In genomic region chr1:227999056-227999930, GRCh38 we compare ENCODE assay signal across 9 cellular contexts. TPM values are rescaled to one million over a fixed set of nuclear protein-coding genes. Genes with fewer than 3 reads are reported as not detected.
A peak's percentile ranks its signal among the peaks of the same experiment; 100 is the strongest.
DNase-seq lines count a peak whose midpoint lies in the region; ATAC-seq and TF ChIP-seq lines count a peak whose summit lies in the region.
"Had no signal": no experiment of that assay in that cellular context is flagged by ENCODE, and none has a peak within 500 bp of the region (broad histone marks: within the 10 kb centered on the region; RNA-seq: fewer than 3 reads in every experiment).

No MANE protein-coding gene starts in this region.

- no peak overlapping the region for H3K27ac Mint-ChIP-seq in neural progenitor cell
- H3K27ac Mint-ChIP-seq: activated naive CD4-positive, alpha-beta T cell treated with anti-CD3 and anti-CD28 coated beads, Interleukin-2, amount 50 U/mL, for 24 hours had no signal

- H3F3A ChIP-seq in neural progenitor cell (ENCODE audit: low read depth) = no peaks in the 10 kb centered on the region

- H3K36me3 Mint-ChIP-seq in neural progenitor cell = peaks cover 6% of the 10 kb centered on the region
- H3K36me3 Mint-ChIP-seq: activated naive CD4-positive, alpha-beta T cell treated with anti-CD3 and anti-CD28 coated beads, Interleukin-2, amount 50 U/mL, for 24 hours had no signal

- H3K27me3 Mint-ChIP-seq in neural progenitor cell (ENCODE audit: insufficient read depth, low read depth) = peaks cover 10% of the 10 kb centered on the region

- WGBS in testis, 2 donors = 48 to 49% methylated on average over 5 to 7 of the region's 7 CpGs

- no peak for TF ChIP-seq POLR2A in testis (IDR thresholded peaks at IDR 0.05)

- H2AFZ ChIP-seq in neural progenitor cell (replicated peaks) = no peak overlapping the region

- peaks cover 20% of the 10 kb centered on the region for H3K4me1 Mint-ChIP-seq in neural progenitor cell
- H3K4me1 Mint-ChIP-seq: activated naive CD4-positive, alpha-beta T cell treated with anti-CD3 and anti-CD28 coated beads, Interleukin-2, amount 50 U/mL, for 24 hours had no signal

- TF ChIP-seq CTCF in neural progenitor cell (IDR thresholded peaks at IDR 0.05) (peak; percentile 86), testis (IDR thresholded peaks at IDR 0.05) (peak; percentile 52 to 56 (median 56))

- H3K36me3 ChIP-seq in neural progenitor cell (no peaks in the 10 kb centered on the region), testis (ENCODE audit: low read depth, missing control alignments) (no peaks in the 10 kb centered on the region)

- peaks cover 24% of the 10 kb centered on the region for H3K9me3 Mint-ChIP-seq in neural progenitor cell

- H3K9ac ChIP-seq in neural progenitor cell = no peak overlapping the region

- H3K9me3 ChIP-seq in neural progenitor cell (ENCODE audit: low read depth) (no peaks in the 10 kb centered on the region), testis (no peaks in the 10 kb centered on the region)

- H3K79me2 ChIP-seq in neural progenitor cell (ENCODE audit: low read depth) = no peaks in the 10 kb centered on the region

- H3K4me3 Mint-ChIP-seq in neural progenitor cell = no peak overlapping the region
- H3K4me3 Mint-ChIP-seq: activated naive CD4-positive, alpha-beta T cell treated with anti-CD3 and anti-CD28 coated beads, Interleukin-2, amount 50 U/mL, for 24 hours had no signal

- H3K4me2 ChIP-seq in neural progenitor cell = no peak overlapping the region

- H3K27me3 ChIP-seq in neural progenitor cell (peaks cover 97% of the 10 kb centered on the region), testis (no peaks in the 10 kb centered on the region)

- H3K4me1 ChIP-seq in neural progenitor cell (no peaks in the 10 kb centered on the region), testis (no peaks in the 10 kb centered on the region)

- H4K20me1 ChIP-seq in neural progenitor cell (ENCODE audit: low read depth) = peaks cover 8% of the 10 kb centered on the region

- H3K27ac ChIP-seq in neural progenitor cell = no peak overlapping the region
- no peak overlapping the region for H3K27ac ChIP-seq in testis

- intact Hi-C loops in testis (cut with DNase I; ENCODE audit: low total_unique reads) = no loop called here

- peak; percentile 79 for ATAC-seq in GM19467 (IDR thresholded peaks at IDR 0.05; ENCODE audit: unreplicated experiment)

- in situ Hi-C loops in Caki2 (cut with HindIII; ENCODE audit: low pct_unique_long_range_greater_than_20kb, low sequenced_read_pairs) = no loop called here

- DNase-seq in Caki2 (ENCODE audit: low read depth) (peak; percentile 39), HS-5 (ENCODE audit: low read depth) (peak; percentile 20), OCI-M1 (lab: John Stamatoyannopoulos, UW) (peak; percentile 82), activated T-cell treated with anti-CD3 and anti-CD28 coated beads for 4 hours (peak; percentile 49), fibroblast of peridontal ligament (ENCODE audit: extremely low read depth) (peak; percentile 46), neural progenitor cell (ENCODE audit: low spot score) (peak; percentile 87), testis (peak; percentile 77)

- H3K4me3 ChIP-seq in neural progenitor cell (no peak overlapping the region), testis (no peak overlapping the region)

RNA-seq across cellular contexts. Expression of gene WNT3A, which starts 7.5 kb away (rescaled TPM):
- 0.49 TPM in 1 of 2 replicates, not detected in the other for total RNA-seq in Caki2 (2014; rRNA removed; shearing (Covaris generic); ENCODE audit: low replicate concordance)
- 0.12 TPM in 1 of 2 replicates, not detected in the other for total RNA-seq in neural progenitor cell (ENCODE audit: low replicate concordance)
- under 1 TPM; 0.08 to 0.19 TPM for total RNA-seq in testis
- 0.13 TPM for polyA plus RNA-seq in testis (ENCODE audit: insufficient read depth, low read depth, low replicate concordance)

RNA-seq across cellular contexts. Expression of gene WNT9A, which starts 51.6 kb away (rescaled TPM):
- total RNA-seq in Caki2 (2014; rRNA removed; shearing (Covaris generic); ENCODE audit: low replicate concordance) = 1.1 and 2.7 TPM in 2 replicates
- total RNA-seq in neural progenitor cell (ENCODE audit: low replicate concordance) (1.4 and 2.7 TPM in 2 replicates), testis (1 to 10 TPM; 3.5 to 4.3 TPM)
- 3.1 TPM for polyA plus RNA-seq in testis (ENCODE audit: insufficient read depth, low read depth, low replicate concordance)

Comparison
In these comparisons a context has a peak if more than half of its experiments do, and no peak if none do; other contexts are left out.
1. DNase-seq: peak in every context shown above with its lines; median percentile 87 in neural progenitor cell; 82 in OCI-M1; 77 in testis; 49 in activated T-cell treated with anti-CD3 and anti-CD28 coated beads for 4 hours; 46 in fibroblast of peridontal ligament; 39 in Caki2; 20 in HS-5.